Comparison of ENCODE assay signal across 18 cellular contexts in the genomic region with DNA sequence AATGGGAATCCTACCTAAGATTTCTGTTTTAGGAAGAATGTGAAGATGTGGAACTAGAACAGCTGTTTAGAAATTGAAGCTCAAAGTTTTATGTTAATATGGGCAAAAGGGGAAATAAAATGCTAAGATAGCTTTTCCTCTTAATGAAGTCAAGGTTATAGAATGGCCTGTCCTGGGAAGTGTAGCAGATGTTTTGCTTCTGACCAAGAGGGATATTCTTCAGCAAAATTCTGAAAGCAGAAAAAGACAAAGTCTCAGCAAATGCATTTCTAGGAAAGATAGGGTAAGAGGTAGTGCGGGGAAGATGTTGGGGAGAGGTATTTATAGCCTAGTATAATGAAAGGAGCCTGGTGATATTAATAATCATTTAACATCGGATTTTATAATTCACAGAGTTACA. TPM values are rescaled to one million over a fixed set of nuclear protein-coding genes. Genes with fewer than 3 reads are reported as not detected.
DNase-seq lines count a peak whose midpoint lies in the region; ATAC-seq and TF ChIP-seq lines count a peak whose summit lies in the region.
"Had no signal": no experiment of that assay in that cellular context is flagged by ENCODE, and none has a peak within 500 bp of the region (broad histone marks: within the 10 kb centered on the region; RNA-seq: fewer than 3 reads in every experiment).

No MANE protein-coding gene starts in this region.

- H3K9me3 Mint-ChIP-seq in WTC11 (no peaks in the 10 kb centered on the region), nephron (no peaks in the 10 kb centered on the region)
- H3K9me3 Mint-ChIP-seq: CD4-positive, CD25-positive, alpha-beta regulatory T cell had no signal

- H3K36me3 ChIP-seq in heart left ventricle (peaks cover 0 to 79% (median 70%) of the 10 kb centered on the region in 9 donors), thyroid gland (peaks cover 0 to 6% of the 10 kb centered on the region in 2 donors), colonic mucosa (peaks cover 9% of the 10 kb centered on the region)

- DNase-seq in heart left ventricle, result no peak
- DNase-seq in right cardiac atrium, result no peak
- DNase-seq in WTC11 (ENCODE audit: low spot score), result no peak
- DNase-seq in thyroid gland, result no peak
- DNase-seq in foreskin fibroblast, result no peak
- no peak for DNase-seq in colonic mucosa
- DNase-seq: CD4-positive, CD25-positive, alpha-beta regulatory T cell; DMS79; NCI-H1417; NCI-H1694 treated with DMSO at 0.1 percent for 48 hours; NCI-H2081 treated with DMSO at 0.1 percent for 48 hours; NCI-H2171 treated with DMSO at 0.1 percent for 48 hours; NCI-H524 treated with DMSO at 0.1 percent for 48 hours; NCI-H82; Peyer's patch had no signal

- CTCF ChIA-PET in WTC11 (lab: Charles Lee), result no interaction called here

- H3K4me3 ChIP-seq in heart left ventricle, result no peak overlapping the region
- H3K4me3 ChIP-seq in right cardiac atrium (ENCODE audit: low read length), result no peak overlapping the region
- no peak overlapping the region for H3K4me3 ChIP-seq in thyroid gland (replicated peaks in 1 of 3)
- H3K4me3 ChIP-seq in foreskin fibroblast (ENCODE audit: low read depth in 1 of 2, low read length in 2 of 2), result no peak overlapping the region
- no peak overlapping the region for H3K4me3 ChIP-seq in colonic mucosa
- H3K4me3 ChIP-seq: Peyer's patch, SJSA1 had no signal

- ATAC-seq in heart left ventricle (peak in 1 of 4 donors; percentile 5), right cardiac atrium (no peak), WTC11 (no peak)

- H3K9me3 ChIP-seq in heart left ventricle (no peaks in the 10 kb centered on the region), right cardiac atrium (ENCODE audit: control insufficient read depth, low read length) (no peaks in the 10 kb centered on the region), thyroid gland (no peaks in the 10 kb centered on the region), colonic mucosa (no peaks in the 10 kb centered on the region)
- H3K9me3 ChIP-seq: Peyer's patch, SJSA1 had no signal

- TF ChIP-seq POLR2A in heart left ventricle (IDR thresholded peaks at IDR 0.05), result no peak
- TF ChIP-seq POLR2A in thyroid gland (IDR thresholded peaks at IDR 0.05), result no peak

- H3K27ac ChIP-seq in heart left ventricle (peak overlapping the region in 8 of 12 donors; percentile 19 to 93 (median 56)), right cardiac atrium (ENCODE audit: low read length) (no peak overlapping the region), thyroid gland (peak overlapping the region; percentile 63 to 94 (median 83)), colonic mucosa (no peak overlapping the region)
- H3K27ac ChIP-seq: Peyer's patch, SJSA1 had no signal

- no peak overlapping the region for H3K9ac ChIP-seq in colonic mucosa (ENCODE audit: low read depth in 2 of 2, low read length in 2 of 2)

- WGBS in heart left ventricle, 4 donors, result 56 to 65% (median 57%) methylated on average over 2 of the region's 2 CpGs
- WGBS in right cardiac atrium, result 72% methylated on average over 2 of the region's 2 CpGs
- WGBS in thyroid gland, 2 donors, result 94 to 95% methylated on average over 2 of the region's 2 CpGs

- H3K27ac Mint-ChIP-seq in WTC11, result peak overlapping the region; percentile 53; the same call in 1 of the 2 replicates
- peak overlapping the region in 2 of 3 experiments; percentile 23 to 91 for H3K27ac Mint-ChIP-seq in nephron
- H3K27ac Mint-ChIP-seq: B cell had no signal

- H3K4me1 ChIP-seq in heart left ventricle (peaks cover 7 to 77% (median 47%) of the 10 kb centered on the region in 12 donors), right cardiac atrium (ENCODE audit: control insufficient read depth, insufficient read depth, low read length) (peaks cover 7% of the 10 kb centered on the region), thyroid gland (peaks cover 28 to 30% of the 10 kb centered on the region in 2 donors), colonic mucosa (no peaks in the 10 kb centered on the region)
- H3K4me1 ChIP-seq: Peyer's patch, SJSA1 had no signal

- TF ChIP-seq CTCF in heart left ventricle (IDR thresholded peaks at IDR 0.05) (no peak), WTC11 (IDR thresholded peaks at IDR 0.05) (no peak), nephron (IDR thresholded peaks at IDR 0.05; ENCODE audit: unreplicated experiment in 3 of 3) (no peak), thyroid gland (IDR thresholded peaks at IDR 0.05) (no peak), foreskin fibroblast (IDR thresholded peaks at IDR 0.05; ENCODE audit: low read depth, low read length) (no peak), colonic mucosa (IDR thresholded peaks at IDR 0.05) (no peak)

- no peaks in the 10 kb centered on the region for H3K27me3 ChIP-seq in heart left ventricle
- no peaks in the 10 kb centered on the region for H3K27me3 ChIP-seq in right cardiac atrium (ENCODE audit: control insufficient read depth, insufficient read depth)
- no peaks in the 10 kb centered on the region for H3K27me3 ChIP-seq in thyroid gland
- no peaks in the 10 kb centered on the region for H3K27me3 ChIP-seq in colonic mucosa
- H3K27me3 ChIP-seq: Peyer's patch, SJSA1 had no signal

- POLR2A ChIA-PET in WTC11 (lab: Charles Lee), result no interaction called here

- H3K4me1 Mint-ChIP-seq in WTC11 (peaks cover 49% of the 10 kb centered on the region), nephron (peaks cover 17% of the 10 kb centered on the region)

- H3K4me3 Mint-ChIP-seq in WTC11, result no peak overlapping the region
- H3K4me3 Mint-ChIP-seq in nephron, result no peak overlapping the region
- H3K4me3 Mint-ChIP-seq: B cell; CD4-positive, CD25-positive, alpha-beta regulatory T cell had no signal

- intact Hi-C loops in heart left ventricle (cut with DNase I) (loop anchor here in 1 of 10 donors (10.0 kb wide), 1 partner anchor 59 kb away; no protein-coding TSS in a partner anchor), right cardiac atrium (cut with DNase I) (no loop called here), thyroid gland (cut with DNase I) (no loop called here), colonic mucosa (cut with DNase I) (no loop called here)

- H3K36me3 Mint-ChIP-seq in WTC11 (peaks cover 4% of the 10 kb centered on the region; the same call in 1 of the 2 replicates), nephron (ENCODE audit: low read depth) (peaks cover 26% of the 10 kb centered on the region)

- H3K27me3 Mint-ChIP-seq in WTC11 (ENCODE audit: low read depth) (no peaks in the 10 kb centered on the region), nephron (ENCODE audit: low read depth) (no peaks in the 10 kb centered on the region)
- H3K27me3 Mint-ChIP-seq: B cell; CD4-positive, CD25-positive, alpha-beta regulatory T cell had no signal

TF ChIP-seq in WTC11, 78 proteins besides CTCF, POLR2A, EP300 and RAD21 (continues in another document):
- TF ChIP-seq JAZF1 (CRISPR knock-in tag; IDR thresholded peaks at IDR 0.05) (no peak), ZNF416 (CRISPR knock-in tag; IDR thresholded peaks at IDR 0.05) (no peak), HMGA2 (CRISPR knock-in tag; IDR thresholded peaks at IDR 0.05) (no peak), IRF2 (CRISPR knock-in tag; IDR thresholded peaks at IDR 0.05; ENCODE audit: borderline replicate concordance, low read depth) (no peak), ELF4 (CRISPR knock-in tag; IDR thresholded peaks at IDR 0.05; ENCODE audit: low read depth) (no peak)
- TF ChIP-seq, protein P1, sequence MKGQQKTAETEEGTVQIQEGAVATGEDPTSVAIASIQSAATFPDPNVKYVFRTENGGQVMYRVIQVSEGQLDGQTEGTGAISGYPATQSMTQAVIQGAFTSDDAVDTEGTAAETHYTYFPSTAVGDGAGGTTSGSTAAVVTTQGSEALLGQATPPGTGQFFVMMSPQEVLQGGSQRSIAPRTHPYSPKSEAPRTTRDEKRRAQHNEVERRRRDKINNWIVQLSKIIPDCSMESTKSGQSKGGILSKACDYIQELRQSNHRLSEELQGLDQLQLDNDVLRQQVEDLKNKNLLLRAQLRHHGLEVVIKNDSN (CRISPR knock-in tag; IDR thresholded peaks at IDR 0.05), result no peak
- TF ChIP-seq, protein P2, sequence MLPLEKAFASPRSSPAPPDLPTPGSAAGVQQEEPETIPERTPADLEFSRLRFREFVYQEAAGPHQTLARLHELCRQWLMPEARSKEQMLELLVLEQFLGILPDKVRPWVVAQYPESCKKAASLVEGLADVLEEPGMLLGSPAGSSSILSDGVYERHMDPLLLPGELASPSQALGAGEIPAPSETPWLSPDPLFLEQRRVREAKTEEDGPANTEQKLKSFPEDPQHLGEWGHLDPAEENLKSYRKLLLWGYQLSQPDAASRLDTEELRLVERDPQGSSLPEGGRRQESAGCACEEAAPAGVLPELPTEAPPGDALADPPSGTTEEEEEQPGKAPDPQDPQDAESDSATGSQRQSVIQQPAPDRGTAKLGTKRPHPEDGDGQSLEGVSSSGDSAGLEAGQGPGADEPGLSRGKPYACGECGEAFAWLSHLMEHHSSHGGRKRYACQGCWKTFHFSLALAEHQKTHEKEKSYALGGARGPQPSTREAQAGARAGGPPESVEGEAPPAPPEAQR (CRISPR knock-in tag; IDR thresholded peaks at IDR 0.05), result no peak

RNA-seq across cellular contexts. Expression of a gene that starts 13.1 kb away (rescaled TPM):
- total RNA-seq in heart left ventricle, result 100 to 1,000 TPM in 1 of 9 donors, 10 to 100 TPM in 8; 31.0 to 102 (median 58.0) TPM
- 10 to 100 TPM; 20.5 to 70.9 TPM for polyA plus RNA-seq in heart left ventricle
- 10 to 100 TPM; 47.1 to 51.0 (median 48.6) TPM for total RNA-seq in right cardiac atrium
- polyA plus RNA-seq in right cardiac atrium, result 32.6 TPM
- 21.8 to 25.7 TPM (median 22.5 TPM) in 3 replicates for total RNA-seq in WTC11 (2021)
- total RNA-seq in thyroid gland, result 10 to 100 TPM; 38.6 to 68.0 (median 43.8) TPM
- 10 to 100 TPM; 13.4 to 15.5 TPM for total RNA-seq in colonic mucosa

RNA-seq across cellular contexts. Expression of a gene that starts 34.6 kb away (rescaled TPM):
- 10 to 100 TPM; 23.0 to 48.0 (median 40.6) TPM for total RNA-seq in heart left ventricle
- 10 to 100 TPM; 52.7 to 54.9 TPM for polyA plus RNA-seq in heart left ventricle
- total RNA-seq in right cardiac atrium, result 10 to 100 TPM; 28.5 to 37.6 (median 34.5) TPM
- 47.0 TPM for polyA plus RNA-seq in right cardiac atrium
- 22.8 to 26.9 TPM (median 24.1 TPM) in 3 replicates for total RNA-seq in WTC11 (2021)
- total RNA-seq in thyroid gland, result 10 to 100 TPM; 15.3 to 17.1 (median 16.0) TPM
- total RNA-seq in colonic mucosa, result 10 to 100 TPM; 34.1 to 51.6 TPM

Comparison
In these comparisons a context has a peak if more than half of its experiments do, and no peak if none do; other contexts are left out.
1. H3K27ac ChIP-seq: peak in heart left ventricle (8 of 12) and thyroid gland (3 of 3); none in right cardiac atrium (single experiment) and colonic mucosa (single experiment).